In the genomic region with DNA sequence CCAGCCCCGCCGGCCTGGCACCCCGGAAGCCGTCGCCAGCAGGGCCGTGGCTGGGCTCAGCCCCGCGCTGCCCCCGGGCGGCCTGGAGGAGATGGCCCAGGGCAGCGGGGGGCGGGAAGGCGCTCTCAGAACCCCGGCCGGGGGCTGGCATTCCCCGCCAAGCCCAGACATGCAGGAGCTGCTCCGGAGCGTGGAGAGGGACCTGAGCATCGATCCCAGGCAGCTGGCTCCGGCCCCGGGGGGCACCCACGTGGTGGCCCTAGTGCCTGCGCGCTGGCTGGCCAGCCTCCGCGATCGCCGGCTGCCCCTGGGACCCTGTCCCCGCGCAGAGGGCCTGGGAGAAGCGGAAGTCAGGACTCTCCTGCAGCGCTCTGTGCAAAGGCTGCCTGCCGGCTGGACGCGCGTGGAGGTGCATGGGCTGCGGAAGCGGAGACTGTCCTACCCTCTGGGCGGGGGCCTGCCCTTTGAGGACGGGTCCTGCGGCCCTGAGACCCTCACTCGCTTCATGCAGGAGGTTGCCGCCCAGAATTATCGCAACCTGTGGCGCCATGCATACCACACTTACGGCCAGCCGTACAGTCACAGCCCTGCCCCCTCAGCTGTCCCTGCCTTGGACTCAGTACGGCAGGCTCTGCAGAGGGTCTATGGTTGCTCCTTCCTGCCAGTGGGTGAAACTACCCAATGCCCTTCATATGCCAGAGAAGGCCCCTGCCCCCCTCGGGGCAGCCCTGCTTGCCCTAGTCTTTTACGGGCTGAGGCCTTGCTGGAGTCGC, we compare ENCODE assay signal across 8 cellular contexts. TPM values are rescaled to one million over a fixed set of nuclear protein-coding genes. Genes with fewer than 3 reads are reported as not detected.
DNase-seq lines count a peak whose midpoint lies in the region; ATAC-seq and TF ChIP-seq lines count a peak whose summit lies in the region.

No MANE protein-coding gene starts in this region.

- TF ChIP-seq POLR2A in prostate gland (IDR thresholded peaks at IDR 0.05) = no peak

- 17% methylated on average over 22 of the region's 51 CpGs for WGBS in prostate gland

- H3K9me3 Mint-ChIP-seq in WTC11 = no peaks in the 10 kb centered on the region

- H3K4me3 Mint-ChIP-seq in WTC11 = peak overlapping the region; percentile 62

- POLR2A ChIA-PET in WTC11 (lab: Charles Lee) = interaction anchor here (0.6 to 1.4 kb wide), 3 partner anchors 9 to 90 kb away, joined by 3 read pairs; no protein-coding TSS in a partner anchor

- peak; percentile 64 to 68 for ATAC-seq in activated CD4-positive, CD25-positive, alpha-beta regulatory T cell treated with anti-CD3 and anti-CD28 coated beads, Interleukin-2, amount 50 U/mL, for 24 hours
- ATAC-seq in HG03159 (IDR thresholded peaks at IDR 0.05; ENCODE audit: unreplicated experiment) = peak; percentile 9
- ATAC-seq in WTC11 = peak; percentile 25
- peak; percentile 64 for ATAC-seq in Right ventricle myocardium superior (ENCODE audit: poor library complexity)
- ATAC-seq in HG02571 (IDR thresholded peaks at IDR 0.05; ENCODE audit: unreplicated experiment) = no peak

- H3K27me3 ChIP-seq in prostate gland (replicated peaks; ENCODE audit: insufficient read depth) = no peaks in the 10 kb centered on the region

- TF ChIP-seq CTCF in WTC11 (IDR thresholded peaks at IDR 0.05) (no peak), prostate gland (IDR thresholded peaks at IDR 0.05) (no peak)

- H3K27ac ChIP-seq in prostate gland = peak overlapping the region; percentile 79 to 81

- H3K36me3 ChIP-seq in prostate gland = no peaks in the 10 kb centered on the region

- H3K36me3 Mint-ChIP-seq in WTC11 = no peaks in the 10 kb centered on the region; the same call in 1 of the 2 replicates

- no peak overlapping the region for H3K27ac Mint-ChIP-seq in WTC11

- DNase-seq in activated CD4-positive, CD25-positive, alpha-beta regulatory T cell (lab: John Stamatoyannopoulos, UW) = no peak
- peak; percentile 36 for DNase-seq in WTC11 (ENCODE audit: low spot score)
- no peak for DNase-seq in Right ventricle myocardium superior
- no peak for DNase-seq in prostate gland (ENCODE audit: low spot score)
- DNase-seq in germinal center (ENCODE audit: low spot score) = no peak

- intact Hi-C loops in Right ventricle myocardium superior (cut with DNase I) = loop anchor here (5.0 to 10.0 kb wide), 2 partner anchors 57 to 140 kb away; no protein-coding TSS in a partner anchor
- intact Hi-C loops in prostate gland (cut with DNase I) = loop anchor here (5.0 kb wide), 2 partner anchors 142 to 307 kb away; partner anchors contain the start of gene DPH1

- peak overlapping the region; percentile 64 to 68 for H3K4me3 ChIP-seq in prostate gland

- peaks cover 4% of the 10 kb centered on the region for H3K4me1 ChIP-seq in prostate gland (replicated peaks)

- H3K4me1 Mint-ChIP-seq in WTC11 = peaks cover 4% of the 10 kb centered on the region; the same call in 1 of the 2 replicates

- no peaks in the 10 kb centered on the region for H3K9me3 ChIP-seq in prostate gland

- no peaks in the 10 kb centered on the region; the same call in 1 of the 2 replicates for H3K27me3 Mint-ChIP-seq in WTC11 (ENCODE audit: low read depth)

- CTCF ChIA-PET in WTC11 (lab: Charles Lee) = interaction anchor here (0.8 to 4.2 kb wide), 4 partner anchors 9 to 59 kb away, joined by 3 to 18 read pairs (median 4); no protein-coding TSS in a partner anchor

TF ChIP-seq in WTC11, 78 proteins besides CTCF, POLR2A, EP300 and RAD21:
- TF ChIP-seq ATF3 (CRISPR knock-in tag; conservative IDR thresholded peaks at IDR 0.05) = no peak
- no peak for TF ChIP-seq CREB1 (CRISPR knock-in tag; IDR thresholded peaks at IDR 0.05)
- TF ChIP-seq E2F5 (CRISPR knock-in tag; IDR thresholded peaks at IDR 0.05) = peak; percentile 2; the same call in 1 of the 2 replicates
- TF ChIP-seq ATF1 (CRISPR knock-in tag; IDR thresholded peaks at IDR 0.05) = peak; percentile 45; the same call in 1 of the 2 replicates
- peak; percentile 56; the same call in 1 of the 2 replicates for TF ChIP-seq ZNF423 (CRISPR knock-in tag; IDR thresholded peaks at IDR 0.05)
- TF ChIP-seq GTF2I (CRISPR knock-in tag; conservative IDR thresholded peaks at IDR 0.05) = no peak
- peak; percentile 14 for TF ChIP-seq RELA (CRISPR knock-in tag; IDR thresholded peaks at IDR 0.05; ENCODE audit: borderline replicate concordance)
- 0 out of 2 replicates have a peak, but pooled peaks have one; percentile 9 for TF ChIP-seq ESRRA (CRISPR knock-in tag; IDR thresholded peaks at IDR 0.05; ENCODE audit: borderline replicate concordance)
- TF ChIP-seq MAX (CRISPR knock-in tag; IDR thresholded peaks at IDR 0.05) = no peak
- TF ChIP-seq CREM (CRISPR knock-in tag; IDR thresholded peaks at IDR 0.05) = 0 out of 2 replicates have a peak, but pooled peaks have one; percentile 63
- no peak for TF ChIP-seq TCF7 (CRISPR knock-in tag; IDR thresholded peaks at IDR 0.05; ENCODE audit: low read depth)
- TF ChIP-seq, protein P1, sequence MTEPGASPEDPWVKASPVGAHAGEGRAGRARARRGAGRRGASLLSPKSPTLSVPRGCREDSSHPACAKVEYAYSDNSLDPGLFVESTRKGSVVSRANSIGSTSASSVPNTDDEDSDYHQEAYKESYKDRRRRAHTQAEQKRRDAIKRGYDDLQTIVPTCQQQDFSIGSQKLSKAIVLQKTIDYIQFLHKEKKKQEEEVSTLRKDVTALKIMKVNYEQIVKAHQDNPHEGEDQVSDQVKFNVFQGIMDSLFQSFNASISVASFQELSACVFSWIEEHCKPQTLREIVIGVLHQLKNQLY (CRISPR knock-in tag; IDR thresholded peaks at IDR 0.05) = no peak
- no peak for TF ChIP-seq GRHL2 (CRISPR knock-in tag; IDR thresholded peaks at IDR 0.05; ENCODE audit: insufficient replicate concordance, severe bottlenecking)

RNA-seq across cellular contexts. Expression of gene WDR81, which starts 0.6 kb away (rescaled TPM):
- total RNA-seq in WTC11 (2021) = 14.0 to 16.4 TPM (median 15.1 TPM) in 3 replicates
- 8.5 TPM for total RNA-seq in Right ventricle myocardium superior
- 10 to 100 TPM; 39.2 to 72.9 TPM for total RNA-seq in prostate gland

RNA-seq across cellular contexts. Expression of gene TLCD2, which starts 14.9 kb away (rescaled TPM):
- total RNA-seq in WTC11 (2021) (1.4 to 1.9 TPM (median 1.4 TPM) in 3 replicates), Right ventricle myocardium superior (2.0 TPM), prostate gland (1 to 10 TPM; 2.3 TPM)

RNA-seq across cellular contexts. Expression of gene SERPINF2, which starts 17.6 kb away (rescaled TPM):
- total RNA-seq in WTC11 (2021) = 1.6 to 2.7 TPM (median 2.1 TPM) in 3 replicates
- total RNA-seq in Right ventricle myocardium superior = 0.32 TPM
- 10 to 100 TPM; 30.4 to 56.1 TPM for total RNA-seq in prostate gland

RNA-seq across cellular contexts. Expression of gene SERPINF1, which starts 36.8 kb away (rescaled TPM):
- total RNA-seq in WTC11 (2021) (16.7 to 26.2 TPM (median 22.1 TPM) in 3 replicates), Right ventricle myocardium superior (131 TPM), prostate gland (1,000 to 10,000 TPM in 1 of 2 donors, 100 to 1,000 TPM in 1; 119 to 2,127 TPM)

RNA-seq across cellular contexts. Expression of gene PRPF8, which starts 40.4 kb away (rescaled TPM):
- 323 to 388 TPM (median 328 TPM) in 3 replicates for total RNA-seq in WTC11 (2021)
- 125 TPM for total RNA-seq in Right ventricle myocardium superior
- 100 to 1,000 TPM; 235 to 321 TPM for total RNA-seq in prostate gland
